ENCODE assay signal across 9 cellular contexts in the genomic region with DNA sequence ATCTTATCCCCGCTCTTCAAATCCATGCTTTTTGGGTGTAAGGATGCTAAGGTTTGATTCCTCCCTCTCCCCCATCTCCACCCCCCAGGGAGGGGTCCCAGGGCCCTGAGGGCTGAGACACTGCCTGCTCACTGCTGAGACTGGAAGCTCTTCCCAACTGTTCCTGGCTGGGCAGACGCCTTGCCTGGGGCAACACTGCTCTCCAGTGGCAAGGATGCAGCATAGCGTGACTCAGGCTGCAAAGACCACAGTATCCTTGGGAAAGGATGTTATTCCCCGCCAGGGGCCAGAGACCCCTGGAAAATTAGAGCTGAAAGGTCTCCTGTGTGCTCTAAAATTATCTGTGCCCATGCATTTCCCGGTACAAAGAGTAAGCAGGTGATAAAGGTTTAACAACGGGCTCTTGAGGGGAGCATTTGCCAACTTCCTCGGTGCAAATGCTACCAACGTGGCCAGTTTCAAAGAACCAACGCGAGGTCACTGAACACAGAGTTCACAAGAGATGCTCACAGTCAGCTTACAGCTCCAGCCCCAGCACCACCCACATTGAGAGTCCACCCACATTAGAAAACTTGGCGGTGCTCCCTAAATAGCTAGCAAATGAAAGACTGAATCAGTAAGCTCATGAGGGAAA.
DNase-seq lines count a peak whose midpoint lies in the region; ATAC-seq and TF ChIP-seq lines count a peak whose summit lies in the region.
"Had no signal": no experiment of that assay in that cellular context is flagged by ENCODE, and none has a peak within 500 bp of the region (broad histone marks: within the 10 kb centered on the region; RNA-seq: fewer than 3 reads in every experiment).

No MANE protein-coding gene starts in this region.

- H3K9me3 ChIP-seq in liver (ENCODE audit: control insufficient read depth in 4 of 4, low read length in 3 of 4) = no peaks in the 10 kb centered on the region
- H3K9me3 ChIP-seq in CD4-positive, alpha-beta memory T cell (ENCODE audit: control insufficient read depth in 1 of 2, low read length in 2 of 2) = no peaks in the 10 kb centered on the region
- H3K9me3 ChIP-seq: BLaER1 treated with 17β-estradiol and CSF1 and Interleukin-3, amounts not matched to agents 10 nM and 100 nM had no signal

- H3K36me3 ChIP-seq in liver (ENCODE audit: control insufficient read depth in 4 of 4, insufficient read depth in 3 of 4, low read depth in 1 of 4, low read length in 3 of 4) = no peaks in the 10 kb centered on the region
- H3K36me3 ChIP-seq in CD4-positive, alpha-beta memory T cell (ENCODE audit: insufficient read depth, low read length) = no peaks in the 10 kb centered on the region
- H3K36me3 ChIP-seq: BLaER1 treated with 17β-estradiol and CSF1 and Interleukin-3, amounts not matched to agents 10 nM and 100 nM had no signal

- peak; percentile 76 for TF ChIP-seq CTCF in liver (IDR thresholded peaks at IDR 0.05; ENCODE audit: low read depth, low read length, missing input control)

- H3K27me3 ChIP-seq in liver (ENCODE audit: control insufficient read depth in 4 of 4, insufficient read depth in 4 of 4, low read length in 3 of 4) = peaks cover 0 to 5% (median 0%) of the 10 kb centered on the region in 4 donors
- H3K27me3 ChIP-seq in CD4-positive, alpha-beta memory T cell (ENCODE audit: insufficient read depth, low read length) = no peaks in the 10 kb centered on the region

- ATAC-seq in GM19035 (IDR thresholded peaks at IDR 0.05; ENCODE audit: unreplicated experiment) = no peak

- H3K4me3 ChIP-seq in liver (ENCODE audit: low read depth in 1 of 3, low read length in 3 of 3) = no peak overlapping the region
- H3K4me3 ChIP-seq in CD4-positive, alpha-beta memory T cell (ENCODE audit: low read length in 2 of 2) = no peak overlapping the region
- H3K4me3 ChIP-seq: BLaER1 treated with 17β-estradiol and CSF1 and Interleukin-3, amounts not matched to agents 10 nM and 100 nM had no signal

- peak; percentile 90 to 93 for TF ChIP-seq RAD21 in liver (IDR thresholded peaks at IDR 0.05)

- intact Hi-C loops in CD4-positive, alpha-beta memory T cell (cut with micrococcal nuclease) = no loop called here

- H3K27ac ChIP-seq in liver (ENCODE audit: low read depth in 1 of 2, low read length in 2 of 2) = no peak overlapping the region
- no peak overlapping the region for H3K27ac ChIP-seq in CD4-positive, alpha-beta memory T cell (ENCODE audit: low read depth, low read length)
- H3K27ac ChIP-seq: BLaER1 treated with 17β-estradiol and CSF1 and Interleukin-3, amounts not matched to agents 10 nM and 100 nM had no signal

- 18% methylated on average over 11 of the region's 11 CpGs for WGBS in liver

- H3K9me3 Mint-ChIP-seq in CD4-positive, alpha-beta memory T cell = peaks cover 0 to 3% (median 0%) of the 10 kb centered on the region in 8 donors

- H3K36me3 Mint-ChIP-seq in CD4-positive, alpha-beta memory T cell = no peaks in the 10 kb centered on the region

- H3K27me3 Mint-ChIP-seq in CD4-positive, alpha-beta memory T cell = peaks cover 22 to 25% of the 10 kb centered on the region in 2 donors

- no peak overlapping the region for H3K27ac Mint-ChIP-seq in CD4-positive, alpha-beta memory T cell

- no peak overlapping the region for H3K9ac ChIP-seq in liver (ENCODE audit: low read depth in 1 of 2, low read length in 2 of 2)
- H3K9ac ChIP-seq: BLaER1 treated with 17β-estradiol and CSF1 and Interleukin-3, amounts not matched to agents 10 nM and 100 nM had no signal

- DNase-seq in NCI-H1417 (lab: John Stamatoyannopoulos, UW) (peak; percentile 20 to 59 (median 52)), NCI-H1417 treated with DMSO at 0.1 percent for 48 hours (lab: John Stamatoyannopoulos, UW) (no peak), NCI-H69 (lab: John Stamatoyannopoulos, UW) (peak; percentile 82), cerebellar nuclear complex (lab: John Stamatoyannopoulos, UW) (peak; percentile 14 to 21), cortex of kidney (lab: John Stamatoyannopoulos, UW) (no peak)
- no peak for DNase-seq in CD4-positive, alpha-beta memory T cell

- H3K4me1 ChIP-seq in liver (ENCODE audit: control insufficient read depth in 4 of 4, insufficient read depth in 4 of 4, low read length in 3 of 4) = no peaks in the 10 kb centered on the region
- no peaks in the 10 kb centered on the region for H3K4me1 ChIP-seq in CD4-positive, alpha-beta memory T cell (ENCODE audit: insufficient read depth, low read length)

- no peaks in the 10 kb centered on the region for H3K4me1 Mint-ChIP-seq in CD4-positive, alpha-beta memory T cell

- H3K4me3 Mint-ChIP-seq in CD4-positive, alpha-beta memory T cell = no peak overlapping the region

- CTCF ChIA-PET in CD4-positive, alpha-beta memory T cell (lab: Charles Lee; ENCODE audit: partially characterized antibody) = no interaction called here

- POLR2A ChIA-PET in CD4-positive, alpha-beta memory T cell (lab: Charles Lee; ENCODE audit: partially characterized antibody) = no interaction called here

TF ChIP-seq in liver, 16 proteins besides CTCF, POLR2A, EP300 and RAD21:
- TF ChIP-seq GABPA (IDR thresholded peaks at IDR 0.05 in 1 of 2, conservative IDR thresholded peaks at IDR 0.05 in 1 of 2) = no peak
- TF ChIP-seq JUND (IDR thresholded peaks at IDR 0.05) = no peak
- TF ChIP-seq EGR1 (IDR thresholded peaks at IDR 0.05; ENCODE audit: low read depth in 2 of 2) = no peak
- no peak for TF ChIP-seq NR2F2 (IDR thresholded peaks at IDR 0.05)
- no peak for TF ChIP-seq HNF4G (IDR thresholded peaks at IDR 0.05)
- TF ChIP-seq, protein P1, sequence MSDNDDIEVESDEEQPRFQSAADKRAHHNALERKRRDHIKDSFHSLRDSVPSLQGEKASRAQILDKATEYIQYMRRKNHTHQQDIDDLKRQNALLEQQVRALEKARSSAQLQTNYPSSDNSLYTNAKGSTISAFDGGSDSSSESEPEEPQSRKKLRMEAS (IDR thresholded peaks at IDR 0.05) = no peak
- TF ChIP-seq, protein P2, sequence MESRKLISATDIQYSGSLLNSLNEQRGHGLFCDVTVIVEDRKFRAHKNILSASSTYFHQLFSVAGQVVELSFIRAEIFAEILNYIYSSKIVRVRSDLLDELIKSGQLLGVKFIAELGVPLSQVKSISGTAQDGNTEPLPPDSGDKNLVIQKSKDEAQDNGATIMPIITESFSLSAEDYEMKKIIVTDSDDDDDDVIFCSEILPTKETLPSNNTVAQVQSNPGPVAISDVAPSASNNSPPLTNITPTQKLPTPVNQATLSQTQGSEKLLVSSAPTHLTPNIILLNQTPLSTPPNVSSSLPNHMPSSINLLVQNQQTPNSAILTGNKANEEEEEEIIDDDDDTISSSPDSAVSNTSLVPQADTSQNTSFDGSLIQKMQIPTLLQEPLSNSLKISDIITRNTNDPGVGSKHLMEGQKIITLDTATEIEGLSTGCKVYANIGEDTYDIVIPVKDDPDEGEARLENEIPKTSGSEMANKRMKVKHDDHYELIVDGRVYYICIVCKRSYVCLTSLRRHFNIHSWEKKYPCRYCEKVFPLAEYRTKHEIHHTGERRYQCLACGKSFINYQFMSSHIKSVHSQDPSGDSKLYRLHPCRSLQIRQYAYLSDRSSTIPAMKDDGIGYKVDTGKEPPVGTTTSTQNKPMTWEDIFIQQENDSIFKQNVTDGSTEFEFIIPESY (IDR thresholded peaks at IDR 0.05) = no peak
- TF ChIP-seq HNF4A (conservative IDR thresholded peaks at IDR 0.05) = no peak
- TF ChIP-seq SP1 (IDR thresholded peaks at IDR 0.05) = no peak
- no peak for TF ChIP-seq FOXA1 (IDR thresholded peaks at IDR 0.05)

Comparison
In these comparisons a context has a peak if more than half of its experiments do, and no peak if none do; other contexts are left out.
1. DNase-seq: peak in NCI-H1417 (3 of 3), NCI-H69 (single experiment) and cerebellar nuclear complex (2 of 2); none in NCI-H1417 treated with DMSO at 0.1 percent for 48 hours (single experiment), cortex of kidney (single experiment) and CD4-positive, alpha-beta memory T cell (0 of 5).